Comparison of ENCODE assay signal across 11 cellular contexts in genomic region chrX:23493941-23494374, GRCh38.
DNase-seq lines count a peak whose midpoint lies in the region; ATAC-seq and TF ChIP-seq lines count a peak whose summit lies in the region.
"Had no signal": no experiment of that assay in that cellular context is flagged by ENCODE, and none has a peak within 500 bp of the region (broad histone marks: within the 10 kb centered on the region; RNA-seq: fewer than 3 reads in every experiment).

No MANE protein-coding gene starts in this region.

- no peak overlapping the region for H3K4me3 ChIP-seq in aorta (ENCODE audit: low read length in 2 of 2)

- intact Hi-C loops in activated CD4-positive, alpha-beta memory T cell treated with anti-CD3 and anti-CD28 coated beads for 36 hours (cut with micrococcal nuclease) = no loop called here
- intact Hi-C loops in aorta (cut with DNase I) = no loop called here

- no peaks in the 10 kb centered on the region for H3K27me3 Mint-ChIP-seq in activated CD4-positive, alpha-beta memory T cell treated with anti-CD3 and anti-CD28 coated beads for 36 hours
- H3K27me3 Mint-ChIP-seq: activated naive CD4-positive, alpha-beta T cell treated with anti-CD3 and anti-CD28 coated beads, Interleukin-2, amount 10 ng/mL, durations not matched to agents 7 days and 5 days; naive thymus-derived CD8-positive, alpha-beta T cell had no signal

- POLR2A ChIA-PET in activated CD4-positive, alpha-beta memory T cell treated with anti-CD3 and anti-CD28 coated beads for 36 hours (lab: Charles Lee) = no interaction called here
- POLR2A ChIA-PET in GM10248 (lab: Yijun Ruan, JAX) = no interaction called here

- CTCF ChIA-PET in activated CD4-positive, alpha-beta memory T cell treated with anti-CD3 and anti-CD28 coated beads for 36 hours (lab: Charles Lee) = no interaction called here
- CTCF ChIA-PET in GM10248 (lab: Yijun Ruan, JAX) = no interaction called here

- no peaks in the 10 kb centered on the region for H3K9me3 ChIP-seq in aorta (ENCODE audit: control insufficient read depth, low read length)

- H3K36me3 ChIP-seq in aorta (ENCODE audit: control insufficient read depth in 1 of 2, insufficient read depth in 2 of 2, low read length in 1 of 2) = no peaks in the 10 kb centered on the region

- H3K27ac Mint-ChIP-seq in activated CD4-positive, alpha-beta memory T cell treated with anti-CD3 and anti-CD28 coated beads for 36 hours = no peak overlapping the region
- H3K27ac Mint-ChIP-seq: activated naive CD4-positive, alpha-beta T cell treated with anti-CD3 and anti-CD28 coated beads, Interleukin-2, amount 10 ng/mL, durations not matched to agents 7 days and 5 days; naive thymus-derived CD8-positive, alpha-beta T cell had no signal

- no peaks in the 10 kb centered on the region for H3K27me3 ChIP-seq in aorta (ENCODE audit: control insufficient read depth in 1 of 2, insufficient read depth in 2 of 2, low read length in 1 of 2)

- no peaks in the 10 kb centered on the region for H3K36me3 Mint-ChIP-seq in activated CD4-positive, alpha-beta memory T cell treated with anti-CD3 and anti-CD28 coated beads for 36 hours
- H3K36me3 Mint-ChIP-seq: activated naive CD4-positive, alpha-beta T cell treated with anti-CD3 and anti-CD28 coated beads, Interleukin-2, amount 10 ng/mL, durations not matched to agents 7 days and 5 days; naive thymus-derived CD8-positive, alpha-beta T cell had no signal

- peaks cover 2% of the 10 kb centered on the region in 2 donors for H3K4me1 ChIP-seq in aorta (ENCODE audit: control insufficient read depth in 1 of 2, insufficient read depth in 2 of 2, low read length in 2 of 2)

- peaks cover 4% of the 10 kb centered on the region for H3K9me3 Mint-ChIP-seq in activated CD4-positive, alpha-beta memory T cell treated with anti-CD3 and anti-CD28 coated beads for 36 hours
- H3K9me3 Mint-ChIP-seq: activated naive CD4-positive, alpha-beta T cell treated with anti-CD3 and anti-CD28 coated beads, Interleukin-2, amount 10 ng/mL, durations not matched to agents 7 days and 5 days; naive thymus-derived CD8-positive, alpha-beta T cell had no signal

- 26 to 44% methylated on average over 3 of the region's 3 CpGs for WGBS in aorta, 2 donors

- no peak for TF ChIP-seq CTCF in GM10248 (IDR thresholded peaks at IDR 0.05; ENCODE audit: control extremely low read depth, extremely low read depth, low read depth, missing control alignments)

- ATAC-seq in HG03354 (IDR thresholded peaks at IDR 0.05; ENCODE audit: poor library complexity, severe bottlenecking, unreplicated experiment) (peak; percentile 87), aorta (ENCODE audit: low FRiP score) (no peak)
- ATAC-seq: naive thymus-derived CD8-positive, alpha-beta T cell had no signal

- no peak overlapping the region for H3K27ac ChIP-seq in aorta (ENCODE audit: low read depth in 1 of 2, low read length in 2 of 2)

- no peak overlapping the region for H3K4me3 Mint-ChIP-seq in activated CD4-positive, alpha-beta memory T cell treated with anti-CD3 and anti-CD28 coated beads for 36 hours
- H3K4me3 Mint-ChIP-seq: activated naive CD4-positive, alpha-beta T cell treated with anti-CD3 and anti-CD28 coated beads, Interleukin-2, amount 10 ng/mL, durations not matched to agents 7 days and 5 days; naive thymus-derived CD8-positive, alpha-beta T cell had no signal

- peaks cover 5% of the 10 kb centered on the region for H3K4me1 Mint-ChIP-seq in activated CD4-positive, alpha-beta memory T cell treated with anti-CD3 and anti-CD28 coated beads for 36 hours (ENCODE audit: low read depth)

- DNase-seq in NCI-H524 (lab: John Stamatoyannopoulos, UW) = peak; percentile 5 to 14
- no peak for DNase-seq in NCI-H524 treated with DMSO at 0.1 percent for 48 hours (lab: John Stamatoyannopoulos, UW)
- peak; percentile 8 for DNase-seq in activated CD4-positive, alpha-beta memory T cell treated with anti-CD3 and anti-CD28 coated beads for 36 hours
- peak; percentile 22 for DNase-seq in stimulated activated CD8-positive, alpha-beta memory T cell treated with anti-CD3 and anti-CD28 coated beads, Interleukin-4, amount 100 ng/mL, for 48 hours
- no peak for DNase-seq in aorta
- DNase-seq in GM10248 (ENCODE audit: extremely low spot score) = no peak
- no peak for DNase-seq in NCI-H2107 treated with DMSO at 0.1 percent for 48 hours (lab: John Stamatoyannopoulos, UW; ENCODE audit: unreplicated experiment)
- DNase-seq: activated naive CD4-positive, alpha-beta T cell treated with anti-CD3 and anti-CD28 coated beads, Interleukin-2, amount 10 ng/mL, durations not matched to agents 7 days and 5 days; IMR-90; naive thymus-derived CD8-positive, alpha-beta T cell had no signal

Comparison
In these comparisons a context has a peak if more than half of its experiments do, and no peak if none do; other contexts are left out.
1. DNase-seq: peak in NCI-H524 (2 of 2), activated CD4-positive, alpha-beta memory T cell treated with anti-CD3 and anti-CD28 coated beads for 36 hours (single experiment) and stimulated activated CD8-positive, alpha-beta memory T cell treated with anti-CD3 and anti-CD28 coated beads, Interleukin-4, amount 100 ng/mL, for 48 hours (single experiment); none in NCI-H524 treated with DMSO at 0.1 percent for 48 hours (single experiment), aorta (0 of 2), GM10248 (single experiment) and NCI-H2107 treated with DMSO at 0.1 percent for 48 hours (single experiment).